In genomic region chr6:52420668-52421358, GRCh38 we compare ENCODE assay signal across 1 cellular context.
TF ChIP-seq lines count a peak whose summit lies in the region.

No MANE protein-coding gene starts in this region.

TF ChIP-seq in K562, 482 proteins besides CTCF, POLR2A, EP300 and RAD21 (continued from another document and continues in another):
- TF ChIP-seq, protein P1, sequence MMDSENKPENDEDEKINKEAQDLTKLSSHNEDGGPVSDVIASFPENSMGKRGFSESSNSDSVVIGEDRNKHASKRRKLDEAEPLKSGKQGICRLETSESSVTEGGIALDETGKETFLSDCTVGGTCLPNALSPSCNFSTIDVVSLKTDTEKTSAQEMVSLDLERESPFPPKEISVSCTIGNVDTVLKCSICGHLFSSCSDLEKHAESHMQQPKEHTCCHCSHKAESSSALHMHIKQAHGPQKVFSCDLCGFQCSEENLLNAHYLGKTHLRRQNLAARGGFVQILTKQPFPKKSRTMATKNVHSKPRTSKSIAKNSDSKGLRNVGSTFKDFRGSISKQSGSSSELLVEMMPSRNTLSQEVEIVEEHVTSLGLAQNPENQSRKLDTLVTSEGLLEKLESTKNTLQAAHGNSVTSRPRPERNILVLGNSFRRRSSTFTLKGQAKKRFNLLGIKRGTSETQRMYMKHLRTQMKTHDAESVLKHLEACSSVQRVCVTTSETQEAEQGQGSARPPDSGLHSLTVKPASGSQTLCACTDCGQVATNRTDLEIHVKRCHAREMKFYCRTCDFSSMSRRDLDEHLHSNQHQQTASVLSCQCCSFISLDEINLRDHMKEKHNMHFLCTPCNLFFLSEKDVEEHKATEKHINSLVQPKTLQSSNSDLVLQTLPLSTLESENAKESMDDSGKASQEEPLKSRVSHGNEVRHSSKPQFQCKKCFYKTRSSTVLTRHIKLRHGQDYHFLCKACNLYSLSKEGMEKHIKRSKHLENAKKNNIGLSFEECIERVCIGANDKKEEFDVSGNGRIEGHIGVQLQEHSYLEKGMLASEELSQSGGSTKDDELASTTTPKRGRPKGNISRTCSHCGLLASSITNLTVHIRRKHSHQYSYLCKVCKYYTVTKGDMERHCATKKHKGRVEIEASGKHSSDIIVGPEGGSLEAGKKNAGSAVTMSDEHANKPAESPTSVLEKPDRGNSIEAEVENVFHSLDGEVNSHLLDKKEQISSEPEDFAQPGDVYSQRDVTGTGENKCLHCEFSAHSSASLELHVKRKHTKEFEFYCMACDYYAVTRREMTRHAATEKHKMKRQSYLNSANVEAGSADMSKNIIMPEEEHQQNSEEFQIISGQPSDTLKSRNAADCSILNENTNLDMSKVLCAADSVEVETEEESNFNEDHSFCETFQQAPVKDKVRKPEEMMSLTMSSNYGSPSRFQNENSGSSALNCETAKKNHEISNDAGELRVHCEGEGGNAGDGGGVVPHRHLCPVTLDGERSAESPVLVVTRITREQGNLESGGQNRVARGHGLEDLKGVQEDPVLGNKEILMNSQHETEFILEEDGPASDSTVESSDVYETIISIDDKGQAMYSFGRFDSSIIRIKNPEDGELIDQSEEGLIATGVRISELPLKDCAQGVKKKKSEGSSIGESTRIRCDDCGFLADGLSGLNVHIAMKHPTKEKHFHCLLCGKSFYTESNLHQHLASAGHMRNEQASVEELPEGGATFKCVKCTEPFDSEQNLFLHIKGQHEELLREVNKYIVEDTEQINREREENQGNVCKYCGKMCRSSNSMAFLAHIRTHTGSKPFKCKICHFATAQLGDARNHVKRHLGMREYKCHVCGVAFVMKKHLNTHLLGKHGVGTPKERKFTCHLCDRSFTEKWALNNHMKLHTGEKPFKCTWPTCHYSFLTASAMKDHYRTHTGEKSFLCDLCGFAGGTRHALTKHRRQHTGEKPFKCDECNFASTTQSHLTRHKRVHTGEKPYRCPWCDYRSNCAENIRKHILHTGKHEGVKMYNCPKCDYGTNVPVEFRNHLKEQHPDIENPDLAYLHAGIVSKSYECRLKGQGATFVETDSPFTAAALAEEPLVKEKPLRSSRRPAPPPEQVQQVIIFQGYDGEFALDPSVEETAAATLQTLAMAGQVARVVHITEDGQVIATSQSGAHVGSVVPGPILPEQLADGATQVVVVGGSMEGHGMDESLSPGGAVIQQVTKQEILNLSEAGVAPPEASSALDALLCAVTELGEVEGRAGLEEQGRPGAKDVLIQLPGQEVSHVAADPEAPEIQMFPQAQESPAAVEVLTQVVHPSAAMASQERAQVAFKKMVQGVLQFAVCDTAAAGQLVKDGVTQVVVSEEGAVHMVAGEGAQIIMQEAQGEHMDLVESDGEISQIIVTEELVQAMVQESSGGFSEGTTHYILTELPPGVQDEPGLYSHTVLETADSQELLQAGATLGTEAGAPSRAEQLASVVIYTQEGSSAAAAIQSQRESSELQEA (IDR thresholded peaks at IDR 0.05; ENCODE audit: low read depth): 0 out of 2 replicates have a peak, but pooled peaks have one; percentile 52
- no peak for TF ChIP-seq PHB (CRISPR knock-in tag; IDR thresholded peaks at IDR 0.05)
- 0 out of 2 replicates have a peak, but pooled peaks have one; percentile 59 for TF ChIP-seq NBN (IDR thresholded peaks at IDR 0.05; ENCODE audit: low read depth)
- 0 out of 2 replicates have a peak, but pooled peaks have one; percentile 45 for TF ChIP-seq MIER1 (IDR thresholded peaks at IDR 0.05; ENCODE audit: low read depth)
- TF ChIP-seq SIN3A (IDR thresholded peaks at IDR 0.05; ENCODE audit: borderline replicate concordance in 2 of 2, control insufficient read depth in 1 of 2, low read depth in 2 of 2, low read length in 2 of 2): 0 out of 4 replicates have a peak, but pooled peaks of 1 of the 2 experiments have one; percentile 3
- peak; percentile 65; the same call in 1 of the 2 replicates for TF ChIP-seq HDGF (IDR thresholded peaks at IDR 0.05)
- no peak for TF ChIP-seq MAFF (IDR thresholded peaks at IDR 0.05; ENCODE audit: low read length)
- TF ChIP-seq, protein P2, sequence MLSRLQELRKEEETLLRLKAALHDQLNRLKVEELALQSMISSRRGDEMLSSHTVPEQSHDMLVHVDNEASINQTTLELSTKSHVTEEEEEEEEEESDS (CRISPR knock-in tag; IDR thresholded peaks at IDR 0.05): no peak
- TF ChIP-seq TAL1 (IDR thresholded peaks at IDR 0.05): 0 out of 2 replicates have a peak, but pooled peaks have one; percentile 2
- no peak for TF ChIP-seq GATAD2A (IDR thresholded peaks at IDR 0.05)
- no peak for TF ChIP-seq GTF2A2 (tag; IDR thresholded peaks at IDR 0.05)
- TF ChIP-seq NELFE (IDR thresholded peaks at IDR 0.05; ENCODE audit: insufficient read depth, insufficient read length): no peak
- no peak for TF ChIP-seq HNRNPH1 (optimal IDR thresholded peaks at IDR 0.05; ENCODE audit: low read depth, low read length)
- no peak for TF ChIP-seq MTF1 (CRISPR knock-in tag; IDR thresholded peaks at IDR 0.05; ENCODE audit: borderline replicate concordance)
- TF ChIP-seq LARP7 (IDR thresholded peaks at IDR 0.05): peak; percentile 84; the same call in 1 of the 2 replicates
- no peak for TF ChIP-seq REST (CRISPR knock-in tag; IDR thresholded peaks at IDR 0.05; ENCODE audit: low read depth)
- TF ChIP-seq RBM25 (IDR thresholded peaks at IDR 0.05; ENCODE audit: low read depth, low read length, severe bottlenecking): no peak
- peak; percentile 77 for TF ChIP-seq NFRKB (IDR thresholded peaks at IDR 0.05; ENCODE audit: low read depth)
- 0 out of 4 replicates have a peak, but pooled peaks of 1 of the 2 experiments have one; percentile 18 for TF ChIP-seq MAZ (CRISPR knock-in tag; conservative IDR thresholded peaks at IDR 0.05 in 1 of 2, IDR thresholded peaks at IDR 0.05 in 1 of 2)
- peak; percentile 66; the same call in 1 of the 2 replicates for TF ChIP-seq OTX1 (CRISPR knock-in tag; IDR thresholded peaks at IDR 0.05)
- TF ChIP-seq SMARCA5 (IDR thresholded peaks at IDR 0.05): peak; percentile 47; the same call in 1 of the 2 replicates
- no peak for TF ChIP-seq BRD4 (IDR thresholded peaks at IDR 0.05)
- no peak for TF ChIP-seq CHD2 (IDR thresholded peaks at IDR 0.05; ENCODE audit: low read depth, low read length)
- no peak for TF ChIP-seq ZBTB5 (IDR thresholded peaks at IDR 0.05)
- TF ChIP-seq, protein P3, sequence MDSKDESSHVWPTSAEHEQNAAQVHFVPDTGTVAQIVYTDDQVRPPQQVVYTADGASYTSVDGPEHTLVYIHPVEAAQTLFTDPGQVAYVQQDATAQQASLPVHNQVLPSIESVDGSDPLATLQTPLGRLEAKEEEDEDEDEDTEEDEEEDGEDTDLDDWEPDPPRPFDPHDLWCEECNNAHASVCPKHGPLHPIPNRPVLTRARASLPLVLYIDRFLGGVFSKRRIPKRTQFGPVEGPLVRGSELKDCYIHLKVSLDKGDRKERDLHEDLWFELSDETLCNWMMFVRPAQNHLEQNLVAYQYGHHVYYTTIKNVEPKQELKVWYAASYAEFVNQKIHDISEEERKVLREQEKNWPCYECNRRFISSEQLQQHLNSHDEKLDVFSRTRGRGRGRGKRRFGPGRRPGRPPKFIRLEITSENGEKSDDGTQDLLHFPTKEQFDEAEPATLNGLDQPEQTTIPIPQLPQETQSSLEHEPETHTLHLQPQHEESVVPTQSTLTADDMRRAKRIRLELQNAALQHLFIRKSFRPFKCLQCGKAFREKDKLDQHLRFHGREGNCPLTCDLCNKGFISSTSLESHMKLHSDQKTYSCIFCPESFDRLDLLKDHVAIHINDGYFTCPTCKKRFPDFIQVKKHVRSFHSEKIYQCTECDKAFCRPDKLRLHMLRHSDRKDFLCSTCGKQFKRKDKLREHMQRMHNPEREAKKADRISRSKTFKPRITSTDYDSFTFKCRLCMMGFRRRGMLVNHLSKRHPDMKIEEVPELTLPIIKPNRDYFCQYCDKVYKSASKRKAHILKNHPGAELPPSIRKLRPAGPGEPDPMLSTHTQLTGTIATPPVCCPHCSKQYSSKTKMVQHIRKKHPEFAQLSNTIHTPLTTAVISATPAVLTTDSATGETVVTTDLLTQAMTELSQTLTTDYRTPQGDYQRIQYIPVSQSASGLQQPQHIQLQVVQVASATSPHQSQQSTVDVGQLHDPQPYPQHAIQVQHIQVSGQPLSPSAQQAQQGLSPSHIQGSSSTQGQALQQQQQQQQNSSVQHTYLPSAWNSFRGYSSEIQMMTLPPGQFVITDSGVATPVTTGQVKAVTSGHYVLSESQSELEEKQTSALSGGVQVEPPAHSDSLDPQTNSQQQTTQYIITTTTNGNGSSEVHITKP (IDR thresholded peaks at IDR 0.05; ENCODE audit: partially characterized antibody): no peak
- peak; percentile 26; the same call in 1 of the 2 replicates for TF ChIP-seq CREM (IDR thresholded peaks at IDR 0.05; ENCODE audit: low read depth)
- no peak for TF ChIP-seq E2F4 (CRISPR knock-in tag; IDR thresholded peaks at IDR 0.05; ENCODE audit: low read depth)
- TF ChIP-seq HSF4 (CRISPR knock-in tag; IDR thresholded peaks at IDR 0.05; ENCODE audit: borderline replicate concordance): no peak
- TF ChIP-seq PKNOX1 (IDR thresholded peaks at IDR 0.05): peak; percentile 11; the same call in 1 of the 2 replicates
- TF ChIP-seq DPF2 (IDR thresholded peaks at IDR 0.05): 0 out of 2 replicates have a peak, but pooled peaks have one; percentile 46
- TF ChIP-seq, protein P4, sequence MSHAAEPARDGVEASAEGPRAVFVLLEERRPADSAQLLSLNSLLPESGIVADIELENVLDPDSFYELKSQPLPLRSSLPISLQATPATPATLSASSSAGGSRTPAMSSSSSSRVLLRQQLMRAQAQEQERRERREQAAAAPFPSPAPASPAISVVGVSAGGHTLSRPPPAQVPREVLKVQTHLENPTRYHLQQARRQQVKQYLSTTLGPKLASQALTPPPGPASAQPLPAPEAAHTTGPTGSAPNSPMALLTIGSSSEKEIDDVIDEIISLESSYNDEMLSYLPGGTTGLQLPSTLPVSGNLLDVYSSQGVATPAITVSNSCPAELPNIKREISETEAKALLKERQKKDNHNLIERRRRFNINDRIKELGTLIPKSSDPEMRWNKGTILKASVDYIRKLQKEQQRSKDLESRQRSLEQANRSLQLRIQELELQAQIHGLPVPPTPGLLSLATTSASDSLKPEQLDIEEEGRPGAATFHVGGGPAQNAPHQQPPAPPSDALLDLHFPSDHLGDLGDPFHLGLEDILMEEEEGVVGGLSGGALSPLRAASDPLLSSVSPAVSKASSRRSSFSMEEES (CRISPR knock-in tag; IDR thresholded peaks at IDR 0.05): no peak
- no peak for TF ChIP-seq BCL6 (CRISPR knock-in tag; IDR thresholded peaks at IDR 0.05)
- TF ChIP-seq BCOR (IDR thresholded peaks at IDR 0.05): 0 out of 2 replicates have a peak, but pooled peaks have one; percentile 27
